Comparison of ENCODE assay signal across 10 cellular contexts in the genomic region with DNA sequence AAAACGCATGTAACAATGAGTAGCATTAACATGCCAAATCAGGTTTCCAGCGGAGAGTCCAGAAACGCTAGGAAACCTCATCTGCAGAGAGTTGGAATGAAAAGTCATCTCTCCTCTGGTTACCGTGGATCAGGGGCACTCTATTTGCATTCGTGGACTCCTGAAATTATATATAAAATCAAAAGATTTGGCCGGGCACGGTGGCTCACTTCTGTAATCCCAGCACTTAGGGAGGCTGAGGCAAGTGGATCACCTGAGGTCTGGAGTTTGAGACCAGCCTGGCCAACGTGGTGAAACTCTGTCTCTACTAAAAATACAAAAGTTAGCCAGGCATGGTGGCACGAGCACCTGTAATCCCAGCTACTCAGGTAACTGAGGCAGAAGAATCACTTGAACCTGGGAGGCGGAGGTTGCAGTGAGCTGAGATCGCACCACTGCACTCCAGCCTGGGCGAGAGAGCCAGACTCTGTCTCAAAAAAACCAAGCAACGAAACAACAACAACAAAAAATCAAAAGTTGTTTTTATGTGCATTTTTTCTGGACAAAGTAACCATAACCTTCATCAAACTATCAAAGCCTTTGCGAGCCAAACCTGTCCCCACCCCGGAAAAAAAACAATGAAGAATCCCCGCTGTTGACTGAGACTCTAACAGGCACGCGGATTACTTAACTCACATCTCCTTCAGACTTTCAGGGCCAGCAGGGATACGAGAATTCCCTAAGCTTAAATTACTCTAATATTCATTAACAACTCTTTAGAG.
DNase-seq lines count a peak whose midpoint lies in the region; ATAC-seq and TF ChIP-seq lines count a peak whose summit lies in the region.
"Had no signal": no experiment of that assay in that cellular context is flagged by ENCODE, and none has a peak within 500 bp of the region (broad histone marks: within the 10 kb centered on the region; RNA-seq: fewer than 3 reads in every experiment).

No MANE protein-coding gene starts in this region.

- peak overlapping the region; percentile 78 for H3K9ac ChIP-seq in adipocyte (ENCODE audit: low read length)

- no peaks in the 10 kb centered on the region for H3K27me3 ChIP-seq in adipocyte (replicated peaks; ENCODE audit: control insufficient read depth, insufficient read depth, low read length)
- H3K27me3 ChIP-seq in right lobe of liver = no peaks in the 10 kb centered on the region
- H3K27me3 ChIP-seq in vagina = no peaks in the 10 kb centered on the region

- intact Hi-C loops in right lobe of liver (cut with DNase I) = no loop called here
- intact Hi-C loops in vagina (cut with DNase I) = no loop called here

- H3K27ac Mint-ChIP-seq in activated naive CD4-positive, alpha-beta T cell treated with anti-CD3 and anti-CD28 coated beads, Interleukin-2, amount 10 ng/mL, durations not matched to agents 7 days and 5 days = no peak overlapping the region

- no peaks in the 10 kb centered on the region for H3K36me3 ChIP-seq in adipocyte (ENCODE audit: control insufficient read depth, insufficient read depth, low read length, severe bottlenecking)
- no peaks in the 10 kb centered on the region for H3K36me3 ChIP-seq in right lobe of liver
- H3K36me3 ChIP-seq in vagina = no peaks in the 10 kb centered on the region

- H3K9me3 ChIP-seq in adipocyte (ENCODE audit: control insufficient read depth, low read length) = no peaks in the 10 kb centered on the region
- H3K9me3 ChIP-seq in right lobe of liver = no peaks in the 10 kb centered on the region
- no peaks in the 10 kb centered on the region for H3K9me3 ChIP-seq in vagina

- H3K4me3 Mint-ChIP-seq in activated naive CD4-positive, alpha-beta T cell treated with anti-CD3 and anti-CD28 coated beads, Interleukin-2, amount 10 ng/mL, durations not matched to agents 7 days and 5 days = peak overlapping the region; percentile 78

- peaks cover 2% of the 10 kb centered on the region for H3K9me3 Mint-ChIP-seq in activated naive CD4-positive, alpha-beta T cell treated with anti-CD3 and anti-CD28 coated beads, Interleukin-2, amount 10 ng/mL, durations not matched to agents 7 days and 5 days

- 23% methylated on average over 19 of the region's 19 CpGs for WGBS in right lobe of liver (ENCODE audit: insufficient coverage, low coverage, low lambda C conversion rate, missing lambda C conversion rate)

- H3K4me1 Mint-ChIP-seq in activated naive CD4-positive, alpha-beta T cell treated with anti-CD3 and anti-CD28 coated beads, Interleukin-2, amount 10 ng/mL, durations not matched to agents 7 days and 5 days = peaks cover 28% of the 10 kb centered on the region

- no peak for TF ChIP-seq CTCF in right lobe of liver (IDR thresholded peaks at IDR 0.05)
- TF ChIP-seq CTCF in vagina (IDR thresholded peaks at IDR 0.05) = no peak

- peaks cover 61% of the 10 kb centered on the region for H3K27me3 Mint-ChIP-seq in activated naive CD4-positive, alpha-beta T cell treated with anti-CD3 and anti-CD28 coated beads, Interleukin-2, amount 10 ng/mL, durations not matched to agents 7 days and 5 days

- peaks cover 8% of the 10 kb centered on the region for H3K36me3 Mint-ChIP-seq in activated naive CD4-positive, alpha-beta T cell treated with anti-CD3 and anti-CD28 coated beads, Interleukin-2, amount 10 ng/mL, durations not matched to agents 7 days and 5 days

- DNase-seq in activated naive CD4-positive, alpha-beta T cell treated with anti-CD3 and anti-CD28 coated beads, Interleukin-2, amount 10 ng/mL, durations not matched to agents 7 days and 5 days = no peak
- no peak for DNase-seq in activated naive CD4-positive, alpha-beta T cell (lab: John Stamatoyannopoulos, UW)
- DNase-seq in adipocyte (ENCODE audit: low read depth) (peak; percentile 78), right lobe of liver (no peak), vagina (ENCODE audit: extremely low spot score in 2 of 2) (no peak), GDM1 (lab: John Stamatoyannopoulos, UW) (no peak)
- no peak for DNase-seq in activated CD4-positive, alpha-beta T cell treated with anti-CD3 and anti-CD28 coated beads, Interleukin-2, amount 50 U/mL, for 48 hours
- no peak for DNase-seq in NK-92 treated with Interleukin-12 subunit alpha and Interleukin-12 subunit beta, amount 100 ng/mL, for 24 hours (lab: John Stamatoyannopoulos, UW)
- DNase-seq: activated CD4-positive, alpha-beta T cell treated with anti-CD3 and anti-CD28 coated beads, Interleukin-2, amount 50 U/mL, for 4 hours; left cardiac atrium had no signal

- H3K27ac ChIP-seq in right lobe of liver = peak overlapping the region; percentile 5 to 57 (median 49)
- H3K27ac ChIP-seq in vagina = peak overlapping the region; percentile 78

- H3K4me1 ChIP-seq in adipocyte (ENCODE audit: control insufficient read depth, insufficient read depth, low read length) (peaks cover 27% of the 10 kb centered on the region), right lobe of liver (no peaks in the 10 kb centered on the region), vagina (peaks cover 17% of the 10 kb centered on the region)

- TF ChIP-seq POLR2A in right lobe of liver (IDR thresholded peaks at IDR 0.05) (no peak), vagina (IDR thresholded peaks at IDR 0.05) (no peak)

- CTCF ChIA-PET in activated naive CD4-positive, alpha-beta T cell treated with anti-CD3 and anti-CD28 coated beads, Interleukin-2, amount 10 ng/mL, durations not matched to agents 7 days and 5 days (lab: Charles Lee) = interaction anchor here (0.7 to 0.8 kb wide), 2 partner anchors 22 to 294 kb away, joined by 3 read pairs; no protein-coding TSS in a partner anchor

- H3K4me3 ChIP-seq in adipocyte (ENCODE audit: low read length) = peak overlapping the region; percentile 80
- H3K4me3 ChIP-seq in right lobe of liver = peak overlapping the region; percentile 4 to 55 (median 52)
- peak overlapping the region; percentile 41 to 42 for H3K4me3 ChIP-seq in vagina

- peak; percentile 46 to 57 (median 51) for ATAC-seq in right lobe of liver
